ENCODE assay signal across 29 cellular contexts in the genomic region with DNA sequence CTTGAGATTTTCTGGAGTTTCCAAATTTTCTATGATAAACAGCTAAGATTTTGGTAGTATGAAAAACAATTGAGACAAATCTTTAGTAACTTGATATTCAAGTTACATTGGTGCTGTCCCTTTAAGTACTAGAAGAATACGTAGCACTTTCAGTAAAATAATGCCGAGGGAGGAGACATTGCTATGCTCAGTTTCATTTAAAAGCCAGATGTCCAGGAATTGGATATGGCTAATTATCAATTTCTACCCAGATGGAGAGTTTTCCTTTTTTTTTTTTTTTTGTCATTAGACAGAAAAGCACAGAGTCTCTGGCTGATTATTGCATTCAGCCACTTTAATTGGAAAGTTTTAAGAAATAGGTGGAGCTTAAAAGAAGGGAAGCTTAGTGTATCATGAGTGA. TPM values are rescaled to one million over a fixed set of nuclear protein-coding genes. Genes with fewer than 3 reads are reported as not detected.
DNase-seq lines count a peak whose midpoint lies in the region; ATAC-seq and TF ChIP-seq lines count a peak whose summit lies in the region.
"Had no signal": no experiment of that assay in that cellular context is flagged by ENCODE, and none has a peak within 500 bp of the region (broad histone marks: within the 10 kb centered on the region; RNA-seq: fewer than 3 reads in every experiment).

No MANE protein-coding gene starts in this region.

- H3K4me2 ChIP-seq in Karpas-422 (ENCODE audit: low read depth, low read length, poor library complexity, severe bottlenecking) (peak overlapping the region; percentile 47), OCI-LY1 (ENCODE audit: low read length) (0 out of 2 replicates have a peak overlapping the region, but pooled peaks have one; percentile 30)
- H3K4me2 ChIP-seq: GM23338, KMS-11 had no signal

- H3K36me3 Mint-ChIP-seq in immature natural killer cell: no peaks in the 10 kb centered on the region
- no peaks in the 10 kb centered on the region for H3K36me3 Mint-ChIP-seq in activated CD4-positive, alpha-beta T cell treated with anti-CD3 and anti-CD28 coated beads for 36 hours (ENCODE audit: low read depth)
- H3K36me3 Mint-ChIP-seq: activated naive CD8-positive, alpha-beta T cell treated with anti-CD3 and anti-CD28 coated beads, Interleukin-2, amount 10 ng/mL, durations not matched to agents 7 days and 5 days had no signal

- H3K79me2 ChIP-seq in Karpas-422 (ENCODE audit: low read length): no peaks in the 10 kb centered on the region
- no peaks in the 10 kb centered on the region for H3K79me2 ChIP-seq in OCI-LY1 (ENCODE audit: insufficient read depth, low read length)

- H3K9me3 ChIP-seq in Karpas-422 (ENCODE audit: low read length) (no peaks in the 10 kb centered on the region), OCI-LY1 (ENCODE audit: low read length) (0 out of 2 replicates have a peak, but pooled peaks cover 4% of the 10 kb centered on the region), endocrine pancreas (ENCODE audit: control insufficient read depth, low read length) (no peaks in the 10 kb centered on the region), subcutaneous abdominal adipose tissue (ENCODE audit: control insufficient read depth in 5 of 5, low read length in 5 of 5) (no peaks in the 10 kb centered on the region)
- H3K9me3 ChIP-seq: body of pancreas, esophagus squamous epithelium, gastrocnemius medialis, lower lobe of right lung, mucosa of descending colon, sigmoid colon, transverse colon had no signal

- H3K9me2 ChIP-seq in Karpas-422 (replicated peaks; ENCODE audit: insufficient read depth, low read length) (no peaks in the 10 kb centered on the region), OCI-LY1 (ENCODE audit: low read depth, low read length) (no peaks in the 10 kb centered on the region)

- H3F3A ChIP-seq in OCI-LY1 (ENCODE audit: insufficient read depth, low read length): no peaks in the 10 kb centered on the region

- H3K4me1 ChIP-seq in Karpas-422 (ENCODE audit: low read length) (peaks cover 28% of the 10 kb centered on the region), OCI-LY1 (ENCODE audit: insufficient read depth, low read length, severe bottlenecking) (no peaks in the 10 kb centered on the region), endocrine pancreas (ENCODE audit: control insufficient read depth, insufficient read depth, low read length) (no peaks in the 10 kb centered on the region), subcutaneous abdominal adipose tissue (ENCODE audit: control insufficient read depth in 5 of 5, insufficient read depth in 5 of 5, low read length in 5 of 5) (peaks cover 0 to 6% (median 0%) of the 10 kb centered on the region in 5 donors)
- H3K4me1 ChIP-seq: body of pancreas, esophagus squamous epithelium, gastrocnemius medialis, lower lobe of right lung, sigmoid colon, transverse colon had no signal

- intact Hi-C loops in activated CD4-positive, alpha-beta T cell treated with anti-CD3 and anti-CD28 coated beads for 36 hours (cut with DNase I, micrococcal nuclease): no loop called here

- H3K36me3 ChIP-seq in Karpas-422 (ENCODE audit: insufficient read depth, low read length): no peaks in the 10 kb centered on the region
- H3K36me3 ChIP-seq in OCI-LY1 (ENCODE audit: insufficient read depth, low read length): no peaks in the 10 kb centered on the region
- no peaks in the 10 kb centered on the region for H3K36me3 ChIP-seq in endocrine pancreas (ENCODE audit: control insufficient read depth, insufficient read depth, low read length)
- no peaks in the 10 kb centered on the region for H3K36me3 ChIP-seq in subcutaneous abdominal adipose tissue (ENCODE audit: control insufficient read depth in 5 of 5, insufficient read depth in 5 of 5, low read length in 5 of 5)
- H3K36me3 ChIP-seq: esophagus squamous epithelium, gastrocnemius medialis, lower lobe of right lung, sigmoid colon, transverse colon had no signal

- POLR2A ChIA-PET in activated CD4-positive, alpha-beta T cell treated with anti-CD3 and anti-CD28 coated beads for 36 hours (lab: Charles Lee): no interaction called here

- no peak for TF ChIP-seq CTCF in OCI-LY1 (IDR thresholded peaks at IDR 0.05; ENCODE audit: low read length)

- H3K4me1 Mint-ChIP-seq in immature natural killer cell: no peaks in the 10 kb centered on the region
- no peaks in the 10 kb centered on the region for H3K4me1 Mint-ChIP-seq in activated CD4-positive, alpha-beta T cell treated with anti-CD3 and anti-CD28 coated beads for 36 hours
- H3K4me1 Mint-ChIP-seq: activated B cell treated with CpG ODN at 0.5 μM for 24 hours; stimulated activated naive CD8-positive, alpha-beta T cell treated with anti-CD3 and anti-CD28 coated beads, Interleukin-15, amount 100 ng/mL, for 72 hours had no signal

- H3K4me3 ChIP-seq in Karpas-422 (ENCODE audit: low read length) (0 out of 2 replicates have a peak overlapping the region, but pooled peaks have one; percentile 7), OCI-LY1 (ENCODE audit: low read depth, low read length, poor library complexity, severe bottlenecking) (no peak overlapping the region), endocrine pancreas (ENCODE audit: control insufficient read depth, insufficient read depth, low read length) (peak overlapping the region; percentile 31), subcutaneous abdominal adipose tissue (ENCODE audit: low read depth in 1 of 5, low read length in 5 of 5) (peak overlapping the region in 3 of 5 donors; percentile 12 to 35 (median 18))
- H3K4me3 ChIP-seq: body of pancreas, esophagus squamous epithelium, GM23338, lower lobe of right lung, mucosa of descending colon, sigmoid colon, transverse colon had no signal

- peaks cover 2 to 19% (median 2%) of the 10 kb centered on the region in 3 donors for H3K27me3 Mint-ChIP-seq in immature natural killer cell (ENCODE audit: low read depth in 3 of 3)
- H3K27me3 Mint-ChIP-seq in activated CD4-positive, alpha-beta T cell treated with anti-CD3 and anti-CD28 coated beads for 36 hours: peaks cover 19% of the 10 kb centered on the region
- H3K27me3 Mint-ChIP-seq: progenitor cell of endocrine pancreas had no signal

- H3K27ac Mint-ChIP-seq in immature natural killer cell: no peak overlapping the region
- no peak overlapping the region for H3K27ac Mint-ChIP-seq in activated CD4-positive, alpha-beta T cell treated with anti-CD3 and anti-CD28 coated beads for 36 hours
- H3K27ac Mint-ChIP-seq: activated B cell treated with CpG ODN at 0.5 μM for 24 hours; activated naive CD8-positive, alpha-beta T cell treated with anti-CD3 and anti-CD28 coated beads, Interleukin-2, amount 10 ng/mL, durations not matched to agents 7 days and 5 days; activated T-helper 2 cell treated with anti-CD3 and anti-CD28 coated beads, Interferon-gamma antibody, Interleukin-2, Interleukin-4, amounts not matched to agents 10 μg/mL and 5 μg/mL and 100 μg/mL, durations not matched to agents 14 hours and 24 hours and 36 hours; CD4-positive, alpha-beta T cell; effector memory CD8-positive, alpha-beta T cell; GM23338; progenitor cell of endocrine pancreas; stimulated activated naive CD8-positive, alpha-beta T cell treated with anti-CD3 and anti-CD28 coated beads, Interleukin-15, amount 100 ng/mL, for 72 hours had no signal

- H3K27me3 ChIP-seq in Karpas-422 (ENCODE audit: low read length) (no peaks in the 10 kb centered on the region), OCI-LY1 (ENCODE audit: insufficient read depth, low read length) (no peaks in the 10 kb centered on the region), endocrine pancreas (ENCODE audit: control insufficient read depth, insufficient read depth, low read length) (no peaks in the 10 kb centered on the region), subcutaneous abdominal adipose tissue (ENCODE audit: control insufficient read depth in 5 of 5, insufficient read depth in 4 of 5, low read length in 5 of 5) (no peaks in the 10 kb centered on the region)
- H3K27me3 ChIP-seq: body of pancreas, esophagus squamous epithelium, gastrocnemius medialis, sigmoid colon, transverse colon had no signal

- H3K9ac ChIP-seq in Karpas-422 (ENCODE audit: low read length) (no peak overlapping the region), OCI-LY1 (ENCODE audit: low read length) (no peak overlapping the region), endocrine pancreas (ENCODE audit: control insufficient read depth, insufficient read depth, low read length) (no peak overlapping the region), subcutaneous abdominal adipose tissue (ENCODE audit: low read length in 5 of 5) (no peak overlapping the region)
- H3K9ac ChIP-seq: KMS-11 had no signal

- H3K4me3 Mint-ChIP-seq in immature natural killer cell: no peak overlapping the region
- no peak overlapping the region for H3K4me3 Mint-ChIP-seq in activated CD4-positive, alpha-beta T cell treated with anti-CD3 and anti-CD28 coated beads for 36 hours
- H3K4me3 Mint-ChIP-seq: activated B cell treated with CpG ODN at 0.5 μM for 24 hours; activated naive CD8-positive, alpha-beta T cell treated with anti-CD3 and anti-CD28 coated beads, Interleukin-2, amount 10 ng/mL, durations not matched to agents 7 days and 5 days; CD4-positive, alpha-beta T cell; effector memory CD8-positive, alpha-beta T cell; GM23338; stimulated activated naive CD8-positive, alpha-beta T cell treated with anti-CD3 and anti-CD28 coated beads, Interleukin-15, amount 100 ng/mL, for 72 hours had no signal

- no peaks in the 10 kb centered on the region for H3K9me3 Mint-ChIP-seq in immature natural killer cell
- no peaks in the 10 kb centered on the region for H3K9me3 Mint-ChIP-seq in activated CD4-positive, alpha-beta T cell treated with anti-CD3 and anti-CD28 coated beads for 36 hours (ENCODE audit: low read depth)
- H3K9me3 Mint-ChIP-seq: activated B cell treated with CpG ODN at 0.5 μM for 24 hours; activated naive CD8-positive, alpha-beta T cell treated with anti-CD3 and anti-CD28 coated beads, Interleukin-2, amount 10 ng/mL, durations not matched to agents 7 days and 5 days; activated T-helper 2 cell treated with anti-CD3 and anti-CD28 coated beads, Interferon-gamma antibody, Interleukin-2, Interleukin-4, amounts not matched to agents 10 μg/mL and 5 μg/mL and 100 μg/mL, durations not matched to agents 14 hours and 24 hours and 36 hours; CD4-positive, alpha-beta T cell; effector memory CD8-positive, alpha-beta T cell; GM23338; stimulated activated naive CD8-positive, alpha-beta T cell treated with anti-CD3 and anti-CD28 coated beads, Interleukin-15, amount 100 ng/mL, for 72 hours had no signal

- DNase-seq in Karpas-422: peak; percentile 50
- no peak for DNase-seq in immature natural killer cell
- DNase-seq in activated CD4-positive, alpha-beta T cell treated with anti-CD3 and anti-CD28 coated beads for 36 hours: no peak
- DNase-seq: activated B cell treated with CpG ODN at 0.5 μM for 24 hours; activated CD4-positive, alpha-beta T cell treated with anti-CD3 and anti-CD28 coated beads, Interleukin-2, amount 50 U/mL, for 48 hours; activated CD8-positive, alpha-beta memory T cell treated with anti-CD3 and anti-CD28 coated beads, Interleukin-2, amount 50 U/mL, for 48 hours; activated naive CD8-positive, alpha-beta T cell treated with anti-CD3 and anti-CD28 coated beads, Interleukin-2, amount 10 ng/mL, durations not matched to agents 7 days and 5 days; body of pancreas; CD4-positive, alpha-beta T cell; effector memory CD8-positive, alpha-beta T cell; esophagus squamous epithelium; gastrocnemius medialis; hypothalamus; lower lobe of right lung; mucosa of descending colon; NCI-H1436 treated with DMSO at 0.1 percent for 48 hours; NCI-H774; sigmoid colon; stimulated activated CD4-positive, alpha-beta T cell treated with anti-CD3 and anti-CD28 coated beads, Interleukin-15, amount 100 ng/mL, for 24 hours; stimulated activated naive CD8-positive, alpha-beta T cell treated with anti-CD3 and anti-CD28 coated beads, Interleukin-15, amount 100 ng/mL, for 72 hours; transverse colon had no signal

- H2AFZ ChIP-seq in Karpas-422 (ENCODE audit: low read length): peak overlapping the region; percentile 40; the same call in 1 of the 2 replicates
- 0 out of 2 replicates have a peak overlapping the region, but pooled peaks have one; percentile 39 for H2AFZ ChIP-seq in OCI-LY1 (ENCODE audit: low read length)
- H2AFZ ChIP-seq: GM23338 had no signal

- H3K27ac ChIP-seq in Karpas-422 (ENCODE audit: low read length) (no peak overlapping the region), OCI-LY1 (ENCODE audit: low read depth, low read length, poor library complexity, severe bottlenecking) (no peak overlapping the region), subcutaneous abdominal adipose tissue (ENCODE audit: low read depth, low read length) (no peak overlapping the region)
- H3K27ac ChIP-seq: body of pancreas, esophagus squamous epithelium, gastrocnemius medialis, KMS-11, lower lobe of right lung, sigmoid colon, transverse colon had no signal

- CTCF ChIA-PET in activated CD4-positive, alpha-beta T cell treated with anti-CD3 and anti-CD28 coated beads for 36 hours (lab: Charles Lee): interaction anchor here (0.6 to 0.7 kb wide), 2 partner anchors 15 to 27 kb away, joined by 3 to 4 read pairs; no protein-coding TSS in a partner anchor

- no peaks in the 10 kb centered on the region for H4K20me1 ChIP-seq in Karpas-422 (ENCODE audit: insufficient read depth, low read depth, low read length)
- no peaks in the 10 kb centered on the region for H4K20me1 ChIP-seq in OCI-LY1 (ENCODE audit: insufficient read depth, low read length)

- no peak for ATAC-seq in activated CD4-positive, alpha-beta T cell treated with anti-CD3 and anti-CD28 coated beads for 36 hours
- no peak for ATAC-seq in GM18511 (IDR thresholded peaks at IDR 0.05; ENCODE audit: unreplicated experiment)
- ATAC-seq: body of pancreas; effector memory CD8-positive, alpha-beta T cell; gastrocnemius medialis; lower lobe of right lung; mucosa of descending colon; stimulated activated naive CD8-positive, alpha-beta T cell treated with anti-CD3 and anti-CD28 coated beads, Interleukin-15, amount 100 ng/mL, for 72 hours had no signal

RNA-seq across cellular contexts. Expression of gene APC, which starts 40.4 kb away (rescaled TPM):
- total RNA-seq in Karpas-422 (2014; rRNA removed; shearing (Covaris generic); ENCODE audit: low replicate concordance): 76.8 and 103 TPM in 2 replicates
- 10 to 100 TPM in 2 of 3 donors, 1 to 10 TPM in 1; 6.1 to 36.5 (median 14.3) TPM for polyA plus RNA-seq in immature natural killer cell
- 10 to 100 TPM; 20.1 to 22.3 TPM for total RNA-seq in activated CD4-positive, alpha-beta T cell treated with anti-CD3 and anti-CD28 coated beads for 36 hours
